In genomic region chr15:40047413-40048154, GRCh38 we compare ENCODE assay signal across 8 cellular contexts. TPM values are rescaled to one million over a fixed set of nuclear protein-coding genes. Genes with fewer than 3 reads are reported as not detected.
DNase-seq lines count a peak whose midpoint lies in the region; ATAC-seq and TF ChIP-seq lines count a peak whose summit lies in the region.

No MANE protein-coding gene starts in this region.

- DNase-seq in C1 segment of cervical spinal cord (lab: John Stamatoyannopoulos, UW) (peak in 8 of 14 donors; percentile 27 to 60 (median 36)), cardiac fibroblast (ENCODE audit: low read depth in 2 of 2) (peak; percentile 68 to 92)

- H3K4me3 ChIP-seq in cardiac fibroblast (replicated peaks in 1 of 2; ENCODE audit: low read depth in 2 of 2, low read length in 2 of 2) (no peak overlapping the region), mesodermal cell (ENCODE audit: extremely low read depth, insufficient read depth, low read length, poor library complexity, severe bottlenecking) (no peak overlapping the region), subcutaneous abdominal adipose tissue (ENCODE audit: low read depth in 1 of 5, low read length in 5 of 5) (peak overlapping the region in 1 of 5 donors; percentile 15)

- H3K36me3 ChIP-seq in mesodermal cell (ENCODE audit: control insufficient read depth, insufficient read depth, low read length) = peaks cover 4% of the 10 kb centered on the region
- peaks cover 0 to 6% (median 0%) of the 10 kb centered on the region in 5 donors for H3K36me3 ChIP-seq in subcutaneous abdominal adipose tissue (ENCODE audit: control insufficient read depth in 5 of 5, insufficient read depth in 5 of 5, low read length in 5 of 5)

- peak overlapping the region; percentile 65 for H3K4me3 Mint-ChIP-seq in T-helper 1 cell treated with Interleukin-12 subunit alpha and Interleukin-12 subunit beta and Interleukin-4 antibody, amounts not matched to agents 30 μg/mL and 1 μg/mL, for 36 hours

- no peaks in the 10 kb centered on the region for H3K9me3 ChIP-seq in mesodermal cell (ENCODE audit: control insufficient read depth, low read length)
- H3K9me3 ChIP-seq in subcutaneous abdominal adipose tissue (ENCODE audit: control insufficient read depth in 5 of 5, low read length in 5 of 5) = no peaks in the 10 kb centered on the region

- peak overlapping the region; percentile 45 for H3K27ac ChIP-seq in mesodermal cell (ENCODE audit: low read depth, low read length, severe bottlenecking)
- peak overlapping the region; percentile 76 for H3K27ac ChIP-seq in subcutaneous abdominal adipose tissue (ENCODE audit: low read depth, low read length)

- no peak for TF ChIP-seq CTCF in cardiac fibroblast (IDR thresholded peaks at IDR 0.05; ENCODE audit: low read depth, low read length)

- ATAC-seq in GM19395 (IDR thresholded peaks at IDR 0.05; ENCODE audit: unreplicated experiment) (peak; percentile 65), HG03558 (IDR thresholded peaks at IDR 0.05; ENCODE audit: extremely low read depth, unreplicated experiment) (peak; percentile 46), GM18520 (IDR thresholded peaks at IDR 0.05; ENCODE audit: unreplicated experiment) (no peak)

- no peaks in the 10 kb centered on the region for H3K27me3 ChIP-seq in subcutaneous abdominal adipose tissue (ENCODE audit: control insufficient read depth in 5 of 5, insufficient read depth in 4 of 5, low read length in 5 of 5)

- H3K9me3 Mint-ChIP-seq in T-helper 1 cell treated with Interleukin-12 subunit alpha and Interleukin-12 subunit beta and Interleukin-4 antibody, amounts not matched to agents 30 μg/mL and 1 μg/mL, for 36 hours = no peaks in the 10 kb centered on the region

- WGBS in mesodermal cell (ENCODE audit: insufficient coverage in 2 of 2), 2 experiments = 72 to 75% methylated on average over 8 to 9 of the region's 15 CpGs

- peak overlapping the region; percentile 11 to 63 (median 38) for H3K9ac ChIP-seq in subcutaneous abdominal adipose tissue (ENCODE audit: low read length in 5 of 5)

- H3K36me3 Mint-ChIP-seq in T-helper 1 cell treated with Interleukin-12 subunit alpha and Interleukin-12 subunit beta and Interleukin-4 antibody, amounts not matched to agents 30 μg/mL and 1 μg/mL, for 36 hours (ENCODE audit: low read depth) = peaks cover 16% of the 10 kb centered on the region

- no peaks in the 10 kb centered on the region for H3K27me3 Mint-ChIP-seq in T-helper 1 cell treated with Interleukin-12 subunit alpha and Interleukin-12 subunit beta and Interleukin-4 antibody, amounts not matched to agents 30 μg/mL and 1 μg/mL, for 36 hours (ENCODE audit: low read depth)

- H3K27ac Mint-ChIP-seq in T-helper 1 cell treated with Interleukin-12 subunit alpha and Interleukin-12 subunit beta and Interleukin-4 antibody, amounts not matched to agents 30 μg/mL and 1 μg/mL, for 36 hours = peak overlapping the region; percentile 96

- H3K4me1 ChIP-seq in mesodermal cell (ENCODE audit: control insufficient read depth, insufficient read depth, low read length, poor library complexity, severe bottlenecking) (peaks cover 49% of the 10 kb centered on the region), subcutaneous abdominal adipose tissue (ENCODE audit: control insufficient read depth in 5 of 5, insufficient read depth in 5 of 5, low read length in 5 of 5) (peaks cover 17 to 50% (median 37%) of the 10 kb centered on the region in 5 donors)

- H3K4me1 Mint-ChIP-seq in T-helper 1 cell treated with Interleukin-12 subunit alpha and Interleukin-12 subunit beta and Interleukin-4 antibody, amounts not matched to agents 30 μg/mL and 1 μg/mL, for 36 hours (ENCODE audit: low read depth) = peaks cover 57% of the 10 kb centered on the region

RNA-seq across cellular contexts. Expression of gene SRP14, which starts 8.6 kb away (rescaled TPM):
- polyA plus RNA-seq in mesodermal cell (2013, experiment 1 of 2) = 633 TPM
- polyA plus RNA-seq in mesodermal cell (2013, experiment 2 of 2) = 649 TPM
